Comparison of ENCODE assay signal across 16 cellular contexts in genomic region chr4:166422475-166422874, GRCh38.
DNase-seq lines count a peak whose midpoint lies in the region; FAIRE-seq and TF ChIP-seq lines count a peak whose summit lies in the region.
"Had no signal": no experiment of that assay in that cellular context is flagged by ENCODE, and none has a peak within 500 bp of the region (broad histone marks: within the 10 kb centered on the region; RNA-seq: fewer than 3 reads in every experiment).

No MANE protein-coding gene starts in this region.

- H3K36me3 ChIP-seq in bronchial epithelial cell (ENCODE audit: control insufficient read depth, insufficient read depth, low read length) = no peaks in the 10 kb centered on the region
- H3K36me3 ChIP-seq in keratinocyte (ENCODE audit: control insufficient read depth in 2 of 2, extremely low read depth in 1 of 2, insufficient read depth in 2 of 2, low read length in 2 of 2) = no peaks in the 10 kb centered on the region

- CTCF ChIA-PET in AG04449 (lab: Yijun Ruan, JAX) = interaction anchor here (0.6 kb wide), 1 partner anchor 79 kb away, joined by 3 read pairs; no protein-coding TSS in a partner anchor

- H3K27ac ChIP-seq in keratinocyte (ENCODE audit: control insufficient read depth, insufficient read depth, low read length) = no peak overlapping the region

- TF ChIP-seq CTCF in AG04449 (IDR thresholded peaks at IDR 0.05; ENCODE audit: insufficient read depth, low read length, missing control alignments) (no peak), bronchial epithelial cell (IDR thresholded peaks at IDR 0.05; ENCODE audit: insufficient read depth, low read length, severe bottlenecking) (no peak), keratinocyte (optimal IDR thresholded peaks at IDR 0.05 in 1 of 3, IDR thresholded peaks at IDR 0.05 in 1 of 3, conservative IDR thresholded peaks at IDR 0.05 in 1 of 3; ENCODE audit: extremely low read depth in 1 of 3, insufficient read depth in 2 of 3, low read length in 3 of 3) (no peak)

- H3K27me3 ChIP-seq in bronchial epithelial cell (ENCODE audit: control insufficient read depth, insufficient read depth, low read length) (no peaks in the 10 kb centered on the region), keratinocyte (ENCODE audit: control insufficient read depth, extremely low read depth, insufficient read depth, low read length) (no peaks in the 10 kb centered on the region)

- no peak overlapping the region for H3K9ac ChIP-seq in keratinocyte (ENCODE audit: control insufficient read depth, extremely low read depth, insufficient read depth, low read length)

- no peaks in the 10 kb centered on the region for H4K20me1 ChIP-seq in keratinocyte (ENCODE audit: control insufficient read depth, extremely low read depth, insufficient read depth, low read length)

- dilution Hi-C loops in keratinocyte (cut with MboI; ENCODE audit: extremely low pct_ligation_motif_present, low sequenced_read_pairs) = no loop called here

- FAIRE-seq in bronchial epithelial cell (lab: Jason Lieb, UNC) (no peak), keratinocyte (lab: Jason Lieb, UNC) (no peak)
- FAIRE-seq: D721Med, TTC549 had no signal

- DNase-seq in AG04449 (ENCODE audit: low read depth, low spot score) (peak; percentile 57), M059J (ENCODE audit: low read depth) (peak; percentile 82), bronchial epithelial cell (ENCODE audit: low read depth) (peak; percentile 74), keratinocyte (ENCODE audit: low read depth, low spot score) (peak; percentile 5), superior temporal gyrus (ENCODE audit: extremely low spot score) (no peak), T-helper 1 cell (no peak), NCI-H748 treated with DMSO at 0.1 percent for 48 hours (lab: John Stamatoyannopoulos, UW) (no peak), DMS 273 (lab: John Stamatoyannopoulos, UW; ENCODE audit: unreplicated experiment) (no peak)
- DNase-seq: activated CD8-positive, alpha-beta memory T cell treated with anti-CD3 and anti-CD28 coated beads for 24 hours; activated effector memory CD4-positive, alpha-beta T cell treated with Interleukin-2 at 50 U/mL for 16 hours; Kasumi-1; NCI-H1694 treated with DMSO at 0.1 percent for 48 hours; NCI-H774; SHP77 treated with DMSO at 0.1 percent for 48 hours had no signal

- POLR2A ChIA-PET in AG04449 (lab: Yijun Ruan, JAX) = no interaction called here

- no peak overlapping the region for H2AFZ ChIP-seq in keratinocyte (ENCODE audit: control insufficient read depth, low read length)

- no peak overlapping the region for H3K4me2 ChIP-seq in keratinocyte (ENCODE audit: control insufficient read depth, extremely low read depth, insufficient read depth, low read depth, low read length)

- H3K4me3 ChIP-seq in AG04449 (ENCODE audit: low read depth, low read length) (no peak overlapping the region), bronchial epithelial cell (ENCODE audit: low read depth, low read length) (no peak overlapping the region), keratinocyte (ENCODE audit: control insufficient read depth in 2 of 3, extremely low read depth in 1 of 3, insufficient read depth in 2 of 3, low read depth in 1 of 3, low read length in 3 of 3) (no peak overlapping the region)

- H3K4me1 ChIP-seq in keratinocyte (ENCODE audit: control insufficient read depth, extremely low read depth, insufficient read depth, low read length) = no peaks in the 10 kb centered on the region

- H3K9me1 ChIP-seq in keratinocyte (ENCODE audit: control insufficient read depth, extremely low read depth, insufficient read depth, low read length) = no peaks in the 10 kb centered on the region

- H3K79me2 ChIP-seq in keratinocyte (ENCODE audit: control insufficient read depth, insufficient read depth, low read length) = no peaks in the 10 kb centered on the region

- no peaks in the 10 kb centered on the region for H3K9me3 ChIP-seq in keratinocyte (ENCODE audit: control insufficient read depth, low read depth, low read length)

Comparison
In these comparisons a context has a peak if more than half of its experiments do, and no peak if none do; other contexts are left out.
1. DNase-seq: peak in AG04449 (single experiment), M059J (single experiment), bronchial epithelial cell (single experiment) and keratinocyte (single experiment); none in superior temporal gyrus (single experiment), T-helper 1 cell (0 of 5), NCI-H748 treated with DMSO at 0.1 percent for 48 hours (single experiment) and DMS 273 (single experiment).